ENCODE assay signal across 10 cellular contexts in genomic region chr21:38289697-38290096, GRCh38. TPM values are rescaled to one million over a fixed set of nuclear protein-coding genes. Genes with fewer than 3 reads are reported as not detected.
DNase-seq lines count a peak whose midpoint lies in the region; ATAC-seq and TF ChIP-seq lines count a peak whose summit lies in the region.
"Had no signal": no experiment of that assay in that cellular context is flagged by ENCODE, and none has a peak within 500 bp of the region (broad histone marks: within the 10 kb centered on the region; RNA-seq: fewer than 3 reads in every experiment).

No MANE protein-coding gene starts in this region.

- no peaks in the 10 kb centered on the region for H3K9me3 ChIP-seq in sigmoid colon
- H3K9me3 ChIP-seq in PC-9 (ENCODE audit: insufficient read depth, low read depth), result no peaks in the 10 kb centered on the region

- H3K27ac ChIP-seq in sigmoid colon (no peak overlapping the region), PC-9 (no peak overlapping the region)

- CTCF ChIA-PET in PC-9 (lab: Charles Lee), result no interaction called here

- WGBS in sigmoid colon, 2 donors, result 62 to 88% methylated on average over 9 of the region's 9 CpGs

- intact Hi-C loops in sigmoid colon (cut with DNase I) (no loop called here), PC-9 (cut with micrococcal nuclease; ENCODE audit: unreplicated experiment) (no loop called here)

- H3K9me2 ChIP-seq in PC-9 (ENCODE audit: insufficient read depth), result no peaks in the 10 kb centered on the region

- no peaks in the 10 kb centered on the region for H4K20me1 ChIP-seq in PC-9 (ENCODE audit: insufficient read depth)

- H3K36me3 ChIP-seq in sigmoid colon (no peaks in the 10 kb centered on the region), PC-9 (ENCODE audit: low read depth) (no peaks in the 10 kb centered on the region)

- POLR2A ChIA-PET in PC-9 (lab: Charles Lee; ENCODE audit: unreplicated experiment), result no interaction called here

- peaks cover 0 to 3% (median 0%) of the 10 kb centered on the region in 3 donors for H3K27me3 ChIP-seq in sigmoid colon
- 0 out of 2 replicates have a peak, but pooled peaks cover 16% of the 10 kb centered on the region for H3K27me3 ChIP-seq in PC-9 (ENCODE audit: insufficient read depth, low read depth)

- H3K4me1 ChIP-seq in sigmoid colon (no peaks in the 10 kb centered on the region), PC-9 (replicated peaks; ENCODE audit: insufficient read depth) (no peaks in the 10 kb centered on the region)

- BruUV-seq in PC-9 (replicated peaks; lab: Mats Ljungman, UMichigan), result no TSS peak

- H3K4me2 ChIP-seq in PC-9, result no peak overlapping the region

- ATAC-seq in GM21367 (IDR thresholded peaks at IDR 0.05; ENCODE audit: unreplicated experiment) (no peak), GM21381 (IDR thresholded peaks at IDR 0.05; ENCODE audit: unreplicated experiment) (no peak), HG02798 (IDR thresholded peaks at IDR 0.05; ENCODE audit: poor library complexity, unreplicated experiment) (no peak)

- TF ChIP-seq EP300 in sigmoid colon (IDR thresholded peaks at IDR 0.05), result no peak

- DNase-seq in GM12865 (ENCODE audit: low read depth), result peak; percentile 31
- peak; percentile 96 for DNase-seq in SIG-M5 treated with dmso at 0.1 percent for 504 hours (lab: John Stamatoyannopoulos, UW; ENCODE audit: unreplicated experiment)
- DNase-seq in fibroblast of peridontal ligament (ENCODE audit: extremely low read depth), result peak; percentile 100
- peak; percentile 70 for DNase-seq in sigmoid colon
- DNase-seq in PC-9, result no peak
- DNase-seq: activated CD8-positive, alpha-beta memory T cell treated with anti-CD3 and anti-CD28 coated beads, Interleukin-2, amount 50 U/mL, for 48 hours; glutamatergic neuron had no signal

- H3K79me2 ChIP-seq in PC-9 (ENCODE audit: low read depth), result no peaks in the 10 kb centered on the region

- no peaks in the 10 kb centered on the region for H3F3A ChIP-seq in PC-9 (ENCODE audit: insufficient read depth, low read depth)

- TF ChIP-seq CTCF in GM12865 (IDR thresholded peaks at IDR 0.05; ENCODE audit: insufficient read depth, low read depth, low read length, missing control alignments) (no peak), sigmoid colon (IDR thresholded peaks at IDR 0.05) (no peak), PC-9 (conservative IDR thresholded peaks at IDR 0.05) (no peak)

- H3K4me3 ChIP-seq in GM12865 (ENCODE audit: low read depth, low read length) (no peak overlapping the region), sigmoid colon (no peak overlapping the region), PC-9 (no peak overlapping the region)

- no peak overlapping the region for H2AFZ ChIP-seq in PC-9

- TF ChIP-seq POLR2A in sigmoid colon (IDR thresholded peaks at IDR 0.05), result no peak

RNA-seq across cellular contexts. Expression of gene KCNJ15, which starts 32.9 kb away (rescaled TPM):
- total RNA-seq in sigmoid colon (under 1 TPM in 1 of 4 donors, not detected in 3; 0.49 TPM), PC-9 (2021) (not detected in 2 replicates)
- under 1 TPM in 2 of 3 donors, not detected in 1; 0.22 to 0.60 TPM for polyA plus RNA-seq in sigmoid colon

Comparison
In these comparisons a context has a peak if more than half of its experiments do, and no peak if none do; other contexts are left out.
1. DNase-seq: peak in GM12865 (single experiment), SIG-M5 treated with dmso at 0.1 percent for 504 hours (single experiment), fibroblast of peridontal ligament (single experiment) and sigmoid colon (single experiment); none in PC-9 (0 of 2).